24 cellular contexts compared by ENCODE assay signal in the genomic region with DNA sequence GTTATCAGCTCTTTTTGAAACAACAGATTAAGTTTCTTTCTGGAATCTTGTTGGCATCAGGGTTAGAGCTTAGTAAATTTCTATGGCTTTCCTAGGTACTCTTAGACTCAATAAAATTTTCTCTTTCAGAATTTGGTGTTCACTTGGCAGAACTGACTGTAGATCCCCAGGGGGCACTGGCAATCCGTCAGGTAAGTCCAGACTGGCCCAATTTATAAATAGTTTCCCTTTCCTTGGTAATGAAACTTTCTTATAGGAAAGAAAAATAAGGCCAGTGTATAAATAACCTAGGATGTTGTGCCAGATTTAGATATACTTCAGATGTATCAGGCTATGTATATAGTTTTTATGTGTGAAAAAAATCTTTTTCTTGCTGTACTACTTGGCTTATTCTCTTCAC. TPM values are rescaled to one million over a fixed set of nuclear protein-coding genes. Genes with fewer than 3 reads are reported as not detected.
A peak's percentile ranks its signal among the peaks of the same experiment; 100 is the strongest.
DNase-seq lines count a peak whose midpoint lies in the region; FAIRE-seq and TF ChIP-seq lines count a peak whose summit lies in the region.
"Had no signal": no experiment of that assay in that cellular context is flagged by ENCODE, and none has a peak within 500 bp of the region (broad histone marks: within the 10 kb centered on the region; RNA-seq: fewer than 3 reads in every experiment).

No MANE protein-coding gene starts in this region.

- H3K9me3 Mint-ChIP-seq in chondrocyte (ENCODE audit: low read depth): no peaks in the 10 kb centered on the region
- no peaks in the 10 kb centered on the region for H3K9me3 Mint-ChIP-seq in neural crest cell
- H3K9me3 Mint-ChIP-seq: CD4-positive, alpha-beta T cell; HFFc6 had no signal

- peaks cover 71% of the 10 kb centered on the region for H3K79me2 ChIP-seq in PC-9 (ENCODE audit: low read depth)

- no peaks in the 10 kb centered on the region for H3K9me2 ChIP-seq in PC-9 (ENCODE audit: insufficient read depth)

- no peak overlapping the region for H3K4me3 ChIP-seq in PC-9
- H3K4me3 ChIP-seq: BLaER1, GM12878 had no signal

- peak; percentile 73 for DNase-seq in G401 (ENCODE audit: low spot score)
- no peak for DNase-seq in PC-9
- DNase-seq in chondrocyte (ENCODE audit: low spot score): no peak
- DNase-seq in neural crest cell (ENCODE audit: low read depth, low spot score): no peak
- no peak for DNase-seq in urothelium cell line (ENCODE audit: low spot score)
- no peak for DNase-seq in stimulated activated CD4-positive, alpha-beta T cell treated with anti-CD3 and anti-CD28 coated beads, Interleukin-4, amount 100 ng/mL, for 24 hours
- no peak for DNase-seq in stimulated activated CD4-positive, alpha-beta T cell treated with anti-CD3 and anti-CD28 coated beads, Interleukin-15, amount 100 ng/mL, for 24 hours
- DNase-seq: ACHN; CD4-positive, alpha-beta T cell; COR-L47; DMS79 treated with DMSO at 0.1 percent for 48 hours; HFFc6; KG1; NCI-H1105; NCI-H146; NCI-H2029; NCI-H345; NCI-H524 treated with DMSO at 0.1 percent for 48 hours; Right ventricle myocardium superior had no signal

- H3K36me3 Mint-ChIP-seq in chondrocyte (ENCODE audit: low read depth): peaks cover 3% of the 10 kb centered on the region
- peaks cover 3% of the 10 kb centered on the region for H3K36me3 Mint-ChIP-seq in neural crest cell (ENCODE audit: low read depth)

- POLR2A ChIA-PET in PC-9 (lab: Charles Lee; ENCODE audit: unreplicated experiment): no interaction called here

- no peak overlapping the region for H3K4me3 Mint-ChIP-seq in chondrocyte (ENCODE audit: unreplicated experiment)
- no peak overlapping the region for H3K4me3 Mint-ChIP-seq in neural crest cell
- H3K4me3 Mint-ChIP-seq: CD4-positive, alpha-beta T cell; HFFc6 had no signal

- BruUV-seq in PC-9 (replicated peaks; lab: Mats Ljungman, UMichigan): no TSS peak

- no peaks in the 10 kb centered on the region for H3K27me3 ChIP-seq in PC-9 (ENCODE audit: insufficient read depth, low read depth)
- H3K27me3 ChIP-seq: BLaER1 had no signal

- H4K20me1 ChIP-seq in PC-9 (ENCODE audit: insufficient read depth): peaks cover 11% of the 10 kb centered on the region; the same call in 1 of the 2 replicates

- no peak overlapping the region for H3K4me2 ChIP-seq in PC-9
- H3K4me2 ChIP-seq: BLaER1 had no signal

- H3K27ac Mint-ChIP-seq in chondrocyte (ENCODE audit: unreplicated experiment) (peak overlapping the region; percentile 82), neural crest cell (ENCODE audit: unreplicated experiment) (peak overlapping the region; percentile 70)
- H3K27ac Mint-ChIP-seq: CD4-positive, alpha-beta T cell had no signal

- no peak overlapping the region for H2AFZ ChIP-seq in PC-9

- TF ChIP-seq CTCF in PC-9 (conservative IDR thresholded peaks at IDR 0.05) (no peak), chondrocyte (IDR thresholded peaks at IDR 0.05) (no peak), neural crest cell (conservative IDR thresholded peaks at IDR 0.05) (no peak)

- H3K4me1 Mint-ChIP-seq in chondrocyte (ENCODE audit: low read depth): peaks cover 68% of the 10 kb centered on the region
- H3K4me1 Mint-ChIP-seq in neural crest cell: peaks cover 10% of the 10 kb centered on the region

- in situ Hi-C loops in G401 (cut with HindIII; ENCODE audit: low sequenced_read_pairs): no loop called here

- peaks cover 40% of the 10 kb centered on the region for H3K4me1 ChIP-seq in PC-9 (replicated peaks; ENCODE audit: insufficient read depth)

- FAIRE-seq in urothelium cell line (lab: Jason Lieb, UNC): no peak
- FAIRE-seq: GM12878, H54 had no signal

- H3K27me3 Mint-ChIP-seq in chondrocyte (ENCODE audit: low read depth): no peaks in the 10 kb centered on the region
- no peaks in the 10 kb centered on the region for H3K27me3 Mint-ChIP-seq in neural crest cell (ENCODE audit: low read depth)
- H3K27me3 Mint-ChIP-seq: CD4-positive, alpha-beta T cell had no signal

- intact Hi-C loops in PC-9 (cut with micrococcal nuclease; ENCODE audit: unreplicated experiment): no loop called here

- H3K9me3 ChIP-seq in PC-9 (ENCODE audit: insufficient read depth, low read depth): no peaks in the 10 kb centered on the region
- H3K9me3 ChIP-seq: BLaER1 had no signal

- peaks cover 46% of the 10 kb centered on the region for H3F3A ChIP-seq in PC-9 (ENCODE audit: insufficient read depth, low read depth)

- CTCF ChIA-PET in PC-9 (lab: Charles Lee): no interaction called here

- peaks cover 26% of the 10 kb centered on the region for H3K36me3 ChIP-seq in PC-9 (ENCODE audit: low read depth)

- H3K27ac ChIP-seq in PC-9: peak overlapping the region; percentile 30; the same call in 1 of the 2 replicates
- H3K27ac ChIP-seq: BLaER1, HL-60 had no signal

RNA-seq across cellular contexts. Expression of a gene that starts 18.2 kb away (rescaled TPM):
- 22.9 and 32.7 TPM in 2 replicates for total RNA-seq in G401 (2014; rRNA removed; shearing (Covaris generic))
- total RNA-seq in PC-9 (2021): 67.3 and 76.2 TPM in 2 replicates
- 47.1 to 69.5 TPM (median 48.2 TPM) in 3 replicates for total RNA-seq in chondrocyte
- 124 and 137 TPM in 2 replicates for total RNA-seq in neural crest cell

RNA-seq across cellular contexts. Expression of a gene that starts 41.5 kb away (rescaled TPM):
- total RNA-seq in G401 (2014; rRNA removed; shearing (Covaris generic)): 0.31 and 4.2 TPM in 2 replicates
- 22.4 and 28.6 TPM in 2 replicates for total RNA-seq in PC-9 (2021)
- total RNA-seq in chondrocyte: 29.7 to 39.1 TPM (median 37.7 TPM) in 3 replicates
- 10.8 and 11.7 TPM in 2 replicates for total RNA-seq in neural crest cell
- total RNA-seq: GM12878, OCI-LY7 had no signal
